ENCODE assay signal across 8 cellular contexts in genomic region chr16:31471875-31472558, GRCh38. TPM values are rescaled to one million over a fixed set of nuclear protein-coding genes. Genes with fewer than 3 reads are reported as not detected.
A peak's percentile ranks its signal among the peaks of the same experiment; 100 is the strongest.
DNase-seq lines count a peak whose midpoint lies in the region; ATAC-seq and TF ChIP-seq lines count a peak whose summit lies in the region.

TGFB1I1 (plus strand) TSS chr16:31472152; CDS start chr16:31472189, 37 bp downstream.

- H4K20me1 ChIP-seq in HCT116 (ENCODE audit: insufficient read depth), result no peaks in the 10 kb centered on the region

- no TSS peak for BruUV-seq in HCT116 (replicated peaks; lab: Mats Ljungman, UMichigan)

- intact Hi-C loops in HCT116 (cut with micrococcal nuclease), result loop anchor here (5.0 kb wide), 1 partner anchor 225 kb away; no protein-coding TSS in a partner anchor

- H3K36me3 Mint-ChIP-seq in activated naive CD8-positive, alpha-beta T cell treated with anti-CD3 and anti-CD28 coated beads for 36 hours, result peaks cover 4% of the 10 kb centered on the region
- H3K36me3 Mint-ChIP-seq in glutamatergic neuron (ENCODE audit: unreplicated experiment), result peaks cover 4% of the 10 kb centered on the region
- peaks cover 18% of the 10 kb centered on the region for H3K36me3 Mint-ChIP-seq in osteocyte (ENCODE audit: unreplicated experiment)

- peak; percentile 21 for ATAC-seq in HCT116

- H3K36me3 ChIP-seq in HCT116 (ENCODE audit: control insufficient read depth in 1 of 2, insufficient read depth in 2 of 2, low read length in 2 of 2), result no peaks in the 10 kb centered on the region

- RAD21 ChIA-PET in HCT116 (lab: Charles Lee; ENCODE audit: low non-redundant PET in 1 of 2, low total read pairs in 2 of 2, uncharacterized antibody in 2 of 2, unreplicated experiment in 2 of 2), result interaction anchor here in 1 of 2 experiments (0.6 kb wide), 1 partner anchor 235 kb away, joined by 3 read pairs; no protein-coding TSS in a partner anchor

- DNase-seq in AG04450 (ENCODE audit: low read depth, low spot score) (peak; percentile 59), HCT116 (ENCODE audit: low read depth, low spot score) (no peak), glutamatergic neuron (peak; percentile 77), osteocyte (ENCODE audit: extremely low spot score, unreplicated experiment) (no peak), NCI-H2107 (lab: John Stamatoyannopoulos, UW) (no peak), DMS153 treated with DMSO at 0.1 percent for 48 hours (lab: John Stamatoyannopoulos, UW; ENCODE audit: unreplicated experiment) (no peak), cerebellar nuclear complex (lab: John Stamatoyannopoulos, UW) (no peak)
- no peak for DNase-seq in activated naive CD8-positive, alpha-beta T cell treated with anti-CD3 and anti-CD28 coated beads for 36 hours

- CTCF ChIA-PET in AG04450 (lab: Charles Lee), result interaction anchor here (0.6 to 4.8 kb wide), 3 partner anchors 13 to 329 kb away, joined by 3 to 49 read pairs (median 4); partner anchors contain the start of gene ARMC5
- CTCF ChIA-PET in HCT116 (lab: Charles Lee), result interaction anchor here (1.0 kb wide), 1 partner anchor 12 kb away, joined by 8 read pairs; no protein-coding TSS in a partner anchor

- H3K4me3 ChIP-seq in AG04450 (ENCODE audit: low read depth, low read length) (peak within 1 kb of the TSS; percentile 85), HCT116 (replicated peaks in 1 of 2; ENCODE audit: low read depth in 1 of 2, low read length in 2 of 2) (peak within 1 kb of the TSS; percentile 66 to 72)

- H3K27me3 Mint-ChIP-seq in activated naive CD8-positive, alpha-beta T cell treated with anti-CD3 and anti-CD28 coated beads for 36 hours, result peaks cover 28% of the 10 kb centered on the region
- H3K27me3 Mint-ChIP-seq in glutamatergic neuron (ENCODE audit: unreplicated experiment), result peaks cover 22% of the 10 kb centered on the region
- no peaks in the 10 kb centered on the region for H3K27me3 Mint-ChIP-seq in osteocyte (ENCODE audit: unreplicated experiment)

- no peak for TF ChIP-seq RAD21 in HCT116 (IDR thresholded peaks at IDR 0.05; ENCODE audit: low read depth)

- H3K27me3 ChIP-seq in AG04450 (ENCODE audit: control insufficient read depth, insufficient read depth, low read length) (no peaks in the 10 kb centered on the region), HCT116 (ENCODE audit: insufficient read depth, low read length) (no peaks in the 10 kb centered on the region)

- H3K79me2 ChIP-seq in HCT116 (ENCODE audit: insufficient read depth, low read length), result no peaks in the 10 kb centered on the region

- peak within 1 kb of the TSS; percentile 98 for H3K4me2 ChIP-seq in HCT116 (ENCODE audit: low read length)

- peak within 1 kb of the TSS; percentile 71 for H3K9ac ChIP-seq in HCT116 (ENCODE audit: low read length)

- TF ChIP-seq POLR2A in HCT116 (IDR thresholded peaks at IDR 0.05; ENCODE audit: borderline replicate concordance, extremely low read depth, insufficient read depth, insufficient read length), result no peak

- peak within 1 kb of the TSS; percentile 99 for H3K27ac ChIP-seq in AG04450 (ENCODE audit: low read depth, low read length)
- H3K27ac ChIP-seq in HCT116 (ENCODE audit: low read depth, low read length), result peak within 1 kb of the TSS; percentile 78

- H3K9me3 ChIP-seq in AG04450 (ENCODE audit: control insufficient read depth, insufficient read depth, low read length), result peaks cover 5% of the 10 kb centered on the region
- H3K9me3 ChIP-seq in HCT116 (ENCODE audit: control insufficient read depth in 1 of 2, insufficient read depth in 1 of 2, low read depth in 1 of 2, low read length in 2 of 2), result no peaks in the 10 kb centered on the region

- H3K9me2 ChIP-seq in HCT116 (ENCODE audit: insufficient read depth), result no peaks in the 10 kb centered on the region

- TF ChIP-seq CTCF in AG04450 (IDR thresholded peaks at IDR 0.05; ENCODE audit: low read depth, low read length) (no peak), HCT116 (IDR thresholded peaks at IDR 0.05 in 2 of 3, conservative IDR thresholded peaks at IDR 0.05 in 1 of 3; ENCODE audit: borderline replicate concordance in 1 of 3, insufficient read depth in 1 of 3, low read depth in 2 of 3, low read length in 2 of 3) (no peak), glutamatergic neuron (IDR thresholded peaks at IDR 0.05; ENCODE audit: partially characterized antibody, unreplicated experiment) (no peak), osteocyte (IDR thresholded peaks at IDR 0.05) (no peak)

- no peak within 1 kb of the TSS for H3K27ac Mint-ChIP-seq in activated naive CD8-positive, alpha-beta T cell treated with anti-CD3 and anti-CD28 coated beads for 36 hours
- H3K27ac Mint-ChIP-seq in glutamatergic neuron (ENCODE audit: unreplicated experiment) (peak within 1 kb of the TSS; percentile 74), osteocyte (ENCODE audit: unreplicated experiment) (peak within 1 kb of the TSS; percentile 96)

- H3K4me3 Mint-ChIP-seq in activated naive CD8-positive, alpha-beta T cell treated with anti-CD3 and anti-CD28 coated beads for 36 hours, result peak within 1 kb of the TSS; percentile 54
- H3K4me3 Mint-ChIP-seq in glutamatergic neuron (ENCODE audit: unreplicated experiment) (peak within 1 kb of the TSS; percentile 86), osteocyte (ENCODE audit: unreplicated experiment) (peak within 1 kb of the TSS; percentile 89)

- H3K9me3 Mint-ChIP-seq in activated naive CD8-positive, alpha-beta T cell treated with anti-CD3 and anti-CD28 coated beads for 36 hours, result no peaks in the 10 kb centered on the region
- H3K9me3 Mint-ChIP-seq in glutamatergic neuron (ENCODE audit: unreplicated experiment) (peaks cover 7% of the 10 kb centered on the region), osteocyte (ENCODE audit: unreplicated experiment) (no peaks in the 10 kb centered on the region)

- H2AFZ ChIP-seq in HCT116 (ENCODE audit: low read depth, low read length, poor library complexity, severe bottlenecking), result peak within 1 kb of the TSS; percentile 94

- peaks cover 19% of the 10 kb centered on the region for H3K4me1 Mint-ChIP-seq in activated naive CD8-positive, alpha-beta T cell treated with anti-CD3 and anti-CD28 coated beads for 36 hours
- H3K4me1 Mint-ChIP-seq in glutamatergic neuron (ENCODE audit: low read depth, unreplicated experiment) (peaks cover 8% of the 10 kb centered on the region), osteocyte (ENCODE audit: unreplicated experiment) (peaks cover 38% of the 10 kb centered on the region)

- POLR2A ChIA-PET in AG04450 (lab: Yijun Ruan, JAX), result interaction anchor here (0.6 to 2.9 kb wide), 8 partner anchors 10 to 530 kb away, joined by 3 to 44 read pairs (median 4); partner anchors contain the start of genes ARMC5, KAT8, SLC5A2 and STX4
- POLR2A ChIA-PET in HCT116 (lab: Charles Lee), result interaction anchor here (1.2 kb wide), 1 partner anchor 16 kb away, joined by 3 read pairs; no protein-coding TSS in a partner anchor

- peaks cover 9 to 27% of the 10 kb centered on the region in 2 experiments for H3K4me1 ChIP-seq in HCT116 (ENCODE audit: control insufficient read depth in 1 of 2, insufficient read depth in 2 of 2, low read length in 2 of 2)

TF ChIP-seq in HCT116, 20 proteins besides CTCF, POLR2A, EP300 and RAD21 (continues in another document):
- TF ChIP-seq EZH2 (IDR thresholded peaks at IDR 0.05), result no peak
- no peak; the same call in 1 of the 2 replicates for TF ChIP-seq POLR2AphosphoS5 (IDR thresholded peaks at IDR 0.05; ENCODE audit: low read depth, low read length)
- TF ChIP-seq ZFX (IDR thresholded peaks at IDR 0.05), result no peak
- TF ChIP-seq EGR1 (IDR thresholded peaks at IDR 0.05; ENCODE audit: low read depth), result no peak
- no peak for TF ChIP-seq SIN3A (IDR thresholded peaks at IDR 0.05; ENCODE audit: low read depth)
- no peak for TF ChIP-seq EZH2phosphoT487 (IDR thresholded peaks at IDR 0.05; ENCODE audit: borderline replicate concordance)
- TF ChIP-seq, protein P1, sequence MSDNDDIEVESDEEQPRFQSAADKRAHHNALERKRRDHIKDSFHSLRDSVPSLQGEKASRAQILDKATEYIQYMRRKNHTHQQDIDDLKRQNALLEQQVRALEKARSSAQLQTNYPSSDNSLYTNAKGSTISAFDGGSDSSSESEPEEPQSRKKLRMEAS (IDR thresholded peaks at IDR 0.05), result no peak
- no peak for TF ChIP-seq ZNF274 (IDR thresholded peaks at IDR 0.05; ENCODE audit: low read depth, low read length)
- no peak for TF ChIP-seq TCF7L2 (IDR thresholded peaks at IDR 0.05; ENCODE audit: borderline replicate concordance, extremely low read depth, insufficient read depth, insufficient read length)
- TF ChIP-seq, protein P2, sequence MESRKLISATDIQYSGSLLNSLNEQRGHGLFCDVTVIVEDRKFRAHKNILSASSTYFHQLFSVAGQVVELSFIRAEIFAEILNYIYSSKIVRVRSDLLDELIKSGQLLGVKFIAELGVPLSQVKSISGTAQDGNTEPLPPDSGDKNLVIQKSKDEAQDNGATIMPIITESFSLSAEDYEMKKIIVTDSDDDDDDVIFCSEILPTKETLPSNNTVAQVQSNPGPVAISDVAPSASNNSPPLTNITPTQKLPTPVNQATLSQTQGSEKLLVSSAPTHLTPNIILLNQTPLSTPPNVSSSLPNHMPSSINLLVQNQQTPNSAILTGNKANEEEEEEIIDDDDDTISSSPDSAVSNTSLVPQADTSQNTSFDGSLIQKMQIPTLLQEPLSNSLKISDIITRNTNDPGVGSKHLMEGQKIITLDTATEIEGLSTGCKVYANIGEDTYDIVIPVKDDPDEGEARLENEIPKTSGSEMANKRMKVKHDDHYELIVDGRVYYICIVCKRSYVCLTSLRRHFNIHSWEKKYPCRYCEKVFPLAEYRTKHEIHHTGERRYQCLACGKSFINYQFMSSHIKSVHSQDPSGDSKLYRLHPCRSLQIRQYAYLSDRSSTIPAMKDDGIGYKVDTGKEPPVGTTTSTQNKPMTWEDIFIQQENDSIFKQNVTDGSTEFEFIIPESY (IDR thresholded peaks at IDR 0.05; ENCODE audit: extremely low read depth, insufficient replicate concordance, low read length), result no peak
- no peak for TF ChIP-seq CEBPB (IDR thresholded peaks at IDR 0.05; ENCODE audit: low read depth)
- TF ChIP-seq ELF1 (IDR thresholded peaks at IDR 0.05; ENCODE audit: borderline replicate concordance, low read depth), result no peak
- TF ChIP-seq SRF (IDR thresholded peaks at IDR 0.05; ENCODE audit: low read depth), result no peak
- no peak for TF ChIP-seq SP1 (IDR thresholded peaks at IDR 0.05; ENCODE audit: low read depth)
- TF ChIP-seq ATF3 (IDR thresholded peaks at IDR 0.05), result no peak
- no peak for TF ChIP-seq CBX3 (IDR thresholded peaks at IDR 0.05; ENCODE audit: low read depth)

RNA-seq across cellular contexts. Expression of gene TGFB1I1, which starts in this region (rescaled TPM):
- 42.4 and 63.4 TPM in 2 replicates for polyA plus RNA-seq in AG04450 (2011; rRNA removed)
- 65.9 and 76.4 TPM in 2 replicates for polyA minus RNA-seq in AG04450 (2011; rRNA and poly(A)+ RNA removed)
- 8.7 TPM for total RNA-seq in HCT116 (2021; ENCODE audit: unreplicated experiment)
- 12.0 and 12.8 TPM in 2 replicates for polyA plus RNA-seq in HCT116 (2012)
- under 1 TPM; 0.32 to 0.49 TPM for total RNA-seq in activated naive CD8-positive, alpha-beta T cell treated with anti-CD3 and anti-CD28 coated beads for 36 hours
- total RNA-seq in glutamatergic neuron (ENCODE audit: unreplicated experiment), result 19.2 TPM
- 112 and 120 TPM in 2 replicates for total RNA-seq in osteocyte

Comparison
In these comparisons a context has a peak if more than half of its experiments do, and no peak if none do; other contexts are left out.
1. DNase-seq: peak in AG04450 (single experiment) and glutamatergic neuron (single experiment); none in HCT116 (single experiment), activated naive CD8-positive, alpha-beta T cell treated with anti-CD3 and anti-CD28 coated beads for 36 hours (single experiment), osteocyte (single experiment), NCI-H2107 (single experiment), DMS153 treated with DMSO at 0.1 percent for 48 hours (single experiment) and cerebellar nuclear complex (0 of 2).
2. Peak in every context shown above with its lines, with median percentiles within 50 percentile points of each other: H3K4me3 Mint-ChIP-seq.